31 cellular contexts compared by ENCODE assay signal in the genomic region with DNA sequence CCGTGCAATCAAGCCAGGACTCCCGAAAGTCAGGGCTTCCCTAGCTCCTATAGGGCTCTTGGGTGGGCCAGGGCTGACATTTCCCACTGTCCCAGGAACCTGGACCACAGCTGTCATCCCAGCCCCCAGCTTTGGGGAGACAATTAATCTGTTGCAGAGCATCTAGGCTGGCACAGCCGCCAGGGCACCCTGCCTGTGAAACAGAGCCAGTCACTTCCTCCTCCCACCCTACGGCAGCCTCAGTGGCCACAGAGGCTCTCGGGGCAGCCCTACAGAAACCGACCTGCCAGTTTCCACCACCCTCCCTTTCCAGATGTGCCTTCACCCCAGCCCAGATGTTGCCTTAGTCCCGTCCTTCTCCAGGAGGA.
DNase-seq lines count a peak whose midpoint lies in the region; ATAC-seq, FAIRE-seq and TF ChIP-seq lines count a peak whose summit lies in the region.
"Had no signal": no experiment of that assay in that cellular context is flagged by ENCODE, and none has a peak within 500 bp of the region (broad histone marks: within the 10 kb centered on the region; RNA-seq: fewer than 3 reads in every experiment).

No MANE protein-coding gene starts in this region.

- H4K20me1 ChIP-seq in GM12878 (ENCODE audit: control insufficient read depth, insufficient read depth) (no peaks in the 10 kb centered on the region), smooth muscle cell (ENCODE audit: low read depth) (no peaks in the 10 kb centered on the region)

- H3K27me3 Mint-ChIP-seq in stimulated activated naive CD8-positive, alpha-beta T cell treated with anti-CD3 and anti-CD28 coated beads, Interleukin-15, amount 100 ng/mL, for 72 hours, result peaks cover 69% of the 10 kb centered on the region

- CTCF ChIA-PET in GM12878 (lab: Yijun Ruan, JAX), result interaction anchor here (0.6 to 1.4 kb wide), 2 partner anchors 187 to 384 kb away, joined by 3 read pairs; no protein-coding TSS in a partner anchor

- no peak for TF ChIP-seq RAD21 in GM12878 (IDR thresholded peaks at IDR 0.05; ENCODE audit: insufficient read depth, low read depth, low read length)

- H3K27ac ChIP-seq in GM12878 (ENCODE audit: control insufficient read depth, insufficient read depth) (no peak overlapping the region), skeletal muscle tissue (ENCODE audit: low read depth, low read length) (peak overlapping the region; percentile 31), smooth muscle cell (ENCODE audit: low read depth) (no peak overlapping the region), foreskin keratinocyte (no peak overlapping the region)
- H3K27ac ChIP-seq: psoas muscle, suprapubic skin had no signal

- no peak for TF ChIP-seq POLR2A in GM12878 (IDR thresholded peaks at IDR 0.05; ENCODE audit: low read depth, low read length)

- POLR2A ChIA-PET in GM12878 (lab: Charles Lee), result no interaction called here

- TF ChIP-seq CTCF in GM12878 (IDR thresholded peaks at IDR 0.05 in 2 of 3, conservative IDR thresholded peaks at IDR 0.05 in 1 of 3; ENCODE audit: control insufficient read depth in 2 of 3, extremely low read depth in 1 of 3, insufficient read depth in 1 of 3, low read depth in 3 of 3, low read length in 3 of 3) (no peak), smooth muscle cell (IDR thresholded peaks at IDR 0.05; ENCODE audit: borderline replicate concordance, insufficient read depth, poor library complexity, severe bottlenecking) (no peak), foreskin keratinocyte (conservative IDR thresholded peaks at IDR 0.05) (no peak)

- in situ Hi-C loops in GM12878 (cut with MboI), result no loop called here

- RAD21 ChIA-PET in GM12878 (lab: Charles Lee; ENCODE audit: unreplicated experiment), result no interaction called here

- no peak overlapping the region for H3K4me3 Mint-ChIP-seq in stimulated activated naive CD8-positive, alpha-beta T cell treated with anti-CD3 and anti-CD28 coated beads, Interleukin-15, amount 100 ng/mL, for 72 hours
- H3K4me3 Mint-ChIP-seq: activated CD4-positive, alpha-beta memory T cell treated with anti-CD3 and anti-CD28 coated beads, Interleukin-2, amount 10 ng/mL, durations not matched to agents 7 days and 5 days; activated naive CD8-positive, alpha-beta T cell; central memory CD8-positive, alpha-beta T cell; HFFc6; natural killer cell; stimulated activated memory B cell treated with anti-CD40 and anti-IgM and Interleukin-4, amounts not matched to agents 10 μg/mL and 1 μg/mL and 100 μg/mL, for 72 hours had no signal

- H3K36me3 ChIP-seq in GM12878 (ENCODE audit: control insufficient read depth in 2 of 2, insufficient read depth in 2 of 2, low read length in 1 of 2) (no peaks in the 10 kb centered on the region), skeletal muscle tissue (ENCODE audit: control insufficient read depth in 3 of 3, insufficient read depth in 3 of 3, low read length in 3 of 3) (no peaks in the 10 kb centered on the region), smooth muscle cell (ENCODE audit: low read depth) (no peaks in the 10 kb centered on the region)
- H3K36me3 ChIP-seq: suprapubic skin had no signal

- SMC1A ChIA-PET in GM12878 (lab: Charles Lee; ENCODE audit: uncharacterized antibody, unreplicated experiment), result no interaction called here

- no peak for FAIRE-seq in GM12878 (lab: Jason Lieb, UNC)
- FAIRE-seq: frontal cortex, K562, urothelium cell line had no signal

- no peaks in the 10 kb centered on the region; a peak in 2 of 4 replicates for H3K27me3 ChIP-seq in GM12878 (replicated peaks in 1 of 2; ENCODE audit: control insufficient read depth in 2 of 2, insufficient read depth in 2 of 2, low read length in 1 of 2)
- no peaks in the 10 kb centered on the region for H3K27me3 ChIP-seq in skeletal muscle tissue (ENCODE audit: control insufficient read depth in 3 of 3, insufficient read depth in 3 of 3, low read length in 3 of 3)
- H3K27me3 ChIP-seq in smooth muscle cell (ENCODE audit: low read depth), result peaks cover 24% of the 10 kb centered on the region
- H3K27me3 ChIP-seq in foreskin keratinocyte, result peaks cover 47% of the 10 kb centered on the region
- H3K27me3 ChIP-seq: BE2C, sigmoid colon, suprapubic skin had no signal

- no TSS peak for BruUV-seq in GM12878 (replicated peaks; lab: Mats Ljungman, UMichigan)

- H3K9me3 ChIP-seq in GM12878 (replicated peaks; ENCODE audit: control insufficient read depth, insufficient read depth, low read length), result no peaks in the 10 kb centered on the region
- no peaks in the 10 kb centered on the region for H3K9me3 ChIP-seq in skeletal muscle tissue (ENCODE audit: control insufficient read depth in 3 of 3, low read length in 3 of 3)
- H3K9me3 ChIP-seq in smooth muscle cell (replicated peaks; ENCODE audit: low read depth), result no peaks in the 10 kb centered on the region
- H3K9me3 ChIP-seq: BE2C, psoas muscle, sigmoid colon, suprapubic skin had no signal

- DNase-seq in stimulated activated naive CD8-positive, alpha-beta T cell treated with anti-CD3 and anti-CD28 coated beads, Interleukin-15, amount 100 ng/mL, for 72 hours, result no peak
- no peak for DNase-seq in stimulated activated naive CD8-positive, alpha-beta T cell treated with anti-CD3 and anti-CD28 coated beads, Interleukin-15, Interleukin-2, amounts not matched to agents 100 U/mL and 50 U/mL, for 24 hours
- DNase-seq in GM12878 (ENCODE audit: low read depth, low spot score), result no peak
- no peak for DNase-seq in NCI-H1105 treated with DMSO at 0.1 percent for 48 hours (lab: John Stamatoyannopoulos, UW)
- no peak for DNase-seq in smooth muscle cell (lab: John Stamatoyannopoulos, UW; ENCODE audit: unreplicated experiment)
- no peak for DNase-seq in foreskin keratinocyte
- DNase-seq: ACHN; activated CD4-positive, alpha-beta memory T cell treated with anti-CD3 and anti-CD28 coated beads, Interleukin-2, amount 10 ng/mL, durations not matched to agents 7 days and 5 days; activated T-cell treated with anti-CD3 and anti-CD28 coated beads for 4 hours; BE2C; DMS153; GOT3; HFFc6; natural killer cell; NCI-H1417 treated with DMSO at 0.1 percent for 48 hours; NCI-H2081; NCI-H2227 treated with DMSO at 0.1 percent for 48 hours; NCI-H526; psoas muscle; SHP77; sigmoid colon had no signal

- H3K9ac ChIP-seq in GM12878 (ENCODE audit: control insufficient read depth, insufficient read depth, low read length) (no peak overlapping the region), skeletal muscle tissue (ENCODE audit: low read depth in 1 of 3, low read length in 3 of 3) (no peak overlapping the region), smooth muscle cell (ENCODE audit: low read depth) (no peak overlapping the region)

- TF ChIP-seq EP300 in GM12878 (IDR thresholded peaks at IDR 0.05; ENCODE audit: borderline replicate concordance in 1 of 2, control insufficient read depth in 1 of 2, low read depth in 2 of 2, low read length in 2 of 2), result no peak

- no peaks in the 10 kb centered on the region for H3F3A ChIP-seq in smooth muscle cell (ENCODE audit: low read depth)

- H3K79me2 ChIP-seq in GM12878 (ENCODE audit: control insufficient read depth, insufficient read depth, low read length), result no peaks in the 10 kb centered on the region
- H3K79me2 ChIP-seq in smooth muscle cell (ENCODE audit: low read depth), result no peaks in the 10 kb centered on the region

- intact Hi-C loops in GM12878 (cut with micrococcal nuclease; ENCODE audit: unreplicated experiment), result no loop called here

- peaks cover 7% of the 10 kb centered on the region for H3K4me1 Mint-ChIP-seq in stimulated activated naive CD8-positive, alpha-beta T cell treated with anti-CD3 and anti-CD28 coated beads, Interleukin-15, amount 100 ng/mL, for 72 hours

- no peak overlapping the region for H3K4me3 ChIP-seq in GM12878
- no peak overlapping the region for H3K4me3 ChIP-seq in skeletal muscle tissue (ENCODE audit: low read length in 3 of 3)
- H3K4me3 ChIP-seq in smooth muscle cell, result no peak overlapping the region
- H3K4me3 ChIP-seq: K562, lung, psoas muscle, sigmoid colon, suprapubic skin had no signal

- H3K4me1 ChIP-seq in GM12878 (ENCODE audit: control insufficient read depth, insufficient read depth, low read length) (no peaks in the 10 kb centered on the region), skeletal muscle tissue (ENCODE audit: control insufficient read depth in 3 of 3, insufficient read depth in 3 of 3, low read length in 3 of 3) (peaks cover 24 to 45% (median 29%) of the 10 kb centered on the region in 3 donors), smooth muscle cell (ENCODE audit: low read depth) (no peaks in the 10 kb centered on the region), foreskin keratinocyte (no peaks in the 10 kb centered on the region)

- H2AFZ ChIP-seq in GM12878 (ENCODE audit: control insufficient read depth, low read depth, low read length) (no peak overlapping the region), smooth muscle cell (ENCODE audit: low read depth) (no peak overlapping the region)

- WGBS in GM12878 (ENCODE audit: insufficient coverage, insufficient replicate concordance, low lambda C conversion rate, missing lambda C conversion rate), result 25% methylated on average over 7 of the region's 7 CpGs
- WGBS in smooth muscle cell (ENCODE audit: low lambda C conversion rate), result 84% methylated on average over 7 of the region's 7 CpGs

- H3K9me3 Mint-ChIP-seq in stimulated activated naive CD8-positive, alpha-beta T cell treated with anti-CD3 and anti-CD28 coated beads, Interleukin-15, amount 100 ng/mL, for 72 hours, result no peaks in the 10 kb centered on the region
- H3K9me3 Mint-ChIP-seq: activated CD4-positive, alpha-beta memory T cell treated with anti-CD3 and anti-CD28 coated beads, Interleukin-2, amount 10 ng/mL, durations not matched to agents 7 days and 5 days; central memory CD8-positive, alpha-beta T cell; HFFc6; natural killer cell; stimulated activated memory B cell treated with anti-CD40 and anti-IgM and Interleukin-4, amounts not matched to agents 10 μg/mL and 1 μg/mL and 100 μg/mL, for 72 hours had no signal

- no peak overlapping the region for H3K27ac Mint-ChIP-seq in stimulated activated naive CD8-positive, alpha-beta T cell treated with anti-CD3 and anti-CD28 coated beads, Interleukin-15, amount 100 ng/mL, for 72 hours
- H3K27ac Mint-ChIP-seq: activated CD4-positive, alpha-beta memory T cell treated with anti-CD3 and anti-CD28 coated beads, Interleukin-2, amount 10 ng/mL, durations not matched to agents 7 days and 5 days; activated naive CD8-positive, alpha-beta T cell; HFFc6; natural killer cell; stimulated activated memory B cell treated with anti-CD40 and anti-IgM and Interleukin-4, amounts not matched to agents 10 μg/mL and 1 μg/mL and 100 μg/mL, for 72 hours had no signal

- peak; percentile 49 for ATAC-seq in stimulated activated naive CD8-positive, alpha-beta T cell treated with anti-CD3 and anti-CD28 coated beads, Interleukin-15, amount 100 ng/mL, for 72 hours
- no peak for ATAC-seq in stimulated activated naive CD8-positive, alpha-beta T cell treated with anti-CD3 and anti-CD28 coated beads, Interleukin-15, Interleukin-2, amounts not matched to agents 100 U/mL and 50 U/mL, for 24 hours
- ATAC-seq in GM12878 (peak; percentile 29; the same call in 1 of the 3 replicates), foreskin keratinocyte (no peak)
- ATAC-seq: K562; natural killer cell; Panc1; stimulated activated memory B cell treated with anti-CD40 and anti-IgM and Interleukin-4, amounts not matched to agents 10 μg/mL and 1 μg/mL and 100 μg/mL, for 72 hours had no signal

- no peak overlapping the region for H3K4me2 ChIP-seq in GM12878 (ENCODE audit: control insufficient read depth, insufficient read depth)
- H3K4me2 ChIP-seq in smooth muscle cell, result no peak overlapping the region

TF ChIP-seq in GM12878, 131 proteins besides CTCF, POLR2A, EP300 and RAD21 (continues in another document):
- no peak for TF ChIP-seq ATF7 (IDR thresholded peaks at IDR 0.05; ENCODE audit: low read depth)

Comparison
In these comparisons a context has a peak if more than half of its experiments do, and no peak if none do; other contexts are left out.
1. ATAC-seq: peak in stimulated activated naive CD8-positive, alpha-beta T cell treated with anti-CD3 and anti-CD28 coated beads, Interleukin-15, amount 100 ng/mL, for 72 hours (single experiment) and GM12878 (single experiment); none in stimulated activated naive CD8-positive, alpha-beta T cell treated with anti-CD3 and anti-CD28 coated beads, Interleukin-15, Interleukin-2, amounts not matched to agents 100 U/mL and 50 U/mL, for 24 hours (single experiment) and foreskin keratinocyte (single experiment).